9 cellular contexts compared by ENCODE assay signal in the genomic region with DNA sequence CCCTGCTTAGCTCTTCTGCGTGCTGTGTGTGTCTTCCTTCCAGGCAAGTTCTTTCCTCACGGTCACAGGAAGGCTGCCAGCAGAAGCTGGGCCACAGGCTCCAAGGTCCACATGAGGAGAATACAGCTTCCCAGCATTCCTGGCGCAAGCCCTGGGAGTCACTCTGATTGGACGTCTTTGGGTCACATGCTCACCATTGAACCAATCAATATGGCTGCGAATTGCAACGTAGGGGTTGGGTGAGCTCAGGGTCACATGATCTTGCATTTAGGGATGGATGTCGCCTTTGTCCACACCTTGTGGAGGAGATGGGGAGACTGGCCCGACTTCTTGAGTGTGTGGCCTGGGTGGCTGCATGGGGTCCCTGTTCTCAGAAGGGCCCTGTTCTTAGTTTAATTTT.
"Had no signal": no experiment of that assay in that cellular context is flagged by ENCODE, and none has a peak within 500 bp of the region (broad histone marks: within the 10 kb centered on the region; RNA-seq: fewer than 3 reads in every experiment).

No MANE protein-coding gene starts in this region.

- DNase-seq: GM23248, GOT3, H7, HFFc6, KG1 had no signal

- H3K4me1 ChIP-seq: HAP-1 had no signal

- FAIRE-seq: HepG2 had no signal

- H3K9me3 ChIP-seq: HAP-1 had no signal

- H3K9ac ChIP-seq: GM23248 had no signal

- H2AFZ ChIP-seq: GM23248 had no signal

- ATAC-seq: HCT116, HepG2 had no signal

- H3K27ac ChIP-seq: GM23248, HL-60 had no signal

- H3K4me3 ChIP-seq: GM23248, HAP-1 had no signal

- H3K36me3 ChIP-seq: HAP-1 had no signal
